ENCODE assay signal across 8 cellular contexts in the genomic region with DNA sequence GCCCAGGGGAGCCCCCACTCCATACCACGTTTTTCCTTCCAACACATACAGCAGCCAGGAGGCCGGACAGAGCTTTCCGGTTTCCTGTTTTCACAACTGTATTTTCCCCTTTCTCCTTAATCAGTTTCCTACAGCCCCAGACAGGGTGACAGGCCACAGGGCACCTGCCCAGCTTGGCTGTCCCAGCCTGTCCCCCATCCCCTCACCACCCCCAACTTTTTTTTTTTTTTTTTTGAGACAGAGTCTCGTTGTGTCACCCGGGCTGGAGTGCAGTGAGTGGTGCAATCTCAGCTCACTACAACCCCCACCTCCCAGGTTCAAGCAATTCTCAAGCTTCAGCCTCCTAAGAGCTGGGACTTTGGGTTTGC. TPM values are rescaled to one million over a fixed set of nuclear protein-coding genes. Genes with fewer than 3 reads are reported as not detected.
DNase-seq lines count a peak whose midpoint lies in the region; ATAC-seq, FAIRE-seq and TF ChIP-seq lines count a peak whose summit lies in the region.

No MANE protein-coding gene starts in this region.

- no peaks in the 10 kb centered on the region for H3K36me3 Mint-ChIP-seq in activated T-helper 17 cell treated with anti-CD3 and anti-CD28 coated beads, Interleukin-2, amount 50 U/mL, for 72 hours (ENCODE audit: low read depth)

- H3K4me3 ChIP-seq in keratinocyte (ENCODE audit: control insufficient read depth in 2 of 3, extremely low read depth in 1 of 3, insufficient read depth in 2 of 3, low read depth in 1 of 3, low read length in 3 of 3) (peak overlapping the region; percentile 12 to 57 (median 53)), transverse colon (peak overlapping the region in 3 of 4 donors; percentile 22 to 40 (median 24))

- peaks cover 44% of the 10 kb centered on the region for H3K4me1 ChIP-seq in keratinocyte (ENCODE audit: control insufficient read depth, extremely low read depth, insufficient read depth, low read length)
- H3K4me1 ChIP-seq in transverse colon, result peaks cover 51 to 61% (median 58%) of the 10 kb centered on the region in 4 donors

- peaks cover 13% of the 10 kb centered on the region for H3K4me1 Mint-ChIP-seq in activated T-helper 17 cell treated with anti-CD3 and anti-CD28 coated beads, Interleukin-2, amount 50 U/mL, for 72 hours

- H3K27ac ChIP-seq in keratinocyte (ENCODE audit: control insufficient read depth, insufficient read depth, low read length) (peak overlapping the region; percentile 96), transverse colon (peak overlapping the region; percentile 90 to 98 (median 92))

- H3K9me3 Mint-ChIP-seq in activated T-helper 17 cell treated with anti-CD3 and anti-CD28 coated beads, Interleukin-2, amount 50 U/mL, for 72 hours, result no peaks in the 10 kb centered on the region

- no peaks in the 10 kb centered on the region for H4K20me1 ChIP-seq in keratinocyte (ENCODE audit: control insufficient read depth, extremely low read depth, insufficient read depth, low read length)

- TF ChIP-seq CTCF in keratinocyte (optimal IDR thresholded peaks at IDR 0.05 in 1 of 3, IDR thresholded peaks at IDR 0.05 in 1 of 3, conservative IDR thresholded peaks at IDR 0.05 in 1 of 3; ENCODE audit: extremely low read depth in 1 of 3, insufficient read depth in 2 of 3, low read length in 3 of 3), result no peak
- no peak for TF ChIP-seq CTCF in transverse colon (IDR thresholded peaks at IDR 0.05)

- peak overlapping the region; percentile 92 for H3K4me2 ChIP-seq in keratinocyte (ENCODE audit: control insufficient read depth, extremely low read depth, insufficient read depth, low read depth, low read length)

- in situ Hi-C loops in transverse colon (cut with MboI; ENCODE audit: low pct_ligation_motif_present in 1 of 4, low pct_unique_long_range_greater_than_20kb in 1 of 4, low sequenced_read_pairs in 3 of 4), result no loop called here

- FAIRE-seq in keratinocyte (lab: Jason Lieb, UNC), result no peak

- H3K9ac ChIP-seq in keratinocyte (ENCODE audit: control insufficient read depth, extremely low read depth, insufficient read depth, low read length), result peak overlapping the region; percentile 86

- no peaks in the 10 kb centered on the region for H3K9me1 ChIP-seq in keratinocyte (ENCODE audit: control insufficient read depth, extremely low read depth, insufficient read depth, low read length)

- peak; percentile 60 for DNase-seq in DMS53 treated with DMSO at 0.1 percent for 48 hours (lab: John Stamatoyannopoulos, UW; ENCODE audit: unreplicated experiment)
- DNase-seq in DMS53 (lab: John Stamatoyannopoulos, UW), result no peak
- no peak for DNase-seq in keratinocyte (ENCODE audit: low read depth, low spot score)
- DNase-seq in transverse colon, result no peak
- DNase-seq in CD1c-positive myeloid dendritic cell (ENCODE audit: extremely low spot score), result no peak
- no peak for DNase-seq in kidney glomerular epithelial cell (lab: John Stamatoyannopoulos, UW)
- no peak for DNase-seq in NK-92 (lab: John Stamatoyannopoulos, UW; ENCODE audit: unreplicated experiment)

- no peaks in the 10 kb centered on the region for H3K79me2 ChIP-seq in keratinocyte (ENCODE audit: control insufficient read depth, insufficient read depth, low read length)

- H3K27me3 Mint-ChIP-seq in activated T-helper 17 cell treated with anti-CD3 and anti-CD28 coated beads, Interleukin-2, amount 50 U/mL, for 72 hours, result peaks cover 4% of the 10 kb centered on the region

- dilution Hi-C loops in keratinocyte (cut with MboI; ENCODE audit: extremely low pct_ligation_motif_present, low sequenced_read_pairs), result no loop called here

- intact Hi-C loops in transverse colon (cut with DNase I; ENCODE audit: low total_unique reads), result no loop called here

- no peak for TF ChIP-seq POLR2A in transverse colon (IDR thresholded peaks at IDR 0.05)

- peak overlapping the region; percentile 73 for H3K4me3 Mint-ChIP-seq in activated T-helper 17 cell treated with anti-CD3 and anti-CD28 coated beads, Interleukin-2, amount 50 U/mL, for 72 hours

- no peaks in the 10 kb centered on the region for H3K9me3 ChIP-seq in keratinocyte (ENCODE audit: control insufficient read depth, low read depth, low read length)
- no peaks in the 10 kb centered on the region for H3K9me3 ChIP-seq in transverse colon

- peak overlapping the region; percentile 75 for H2AFZ ChIP-seq in keratinocyte (ENCODE audit: control insufficient read depth, low read length)

- no peak for TF ChIP-seq EP300 in transverse colon (IDR thresholded peaks at IDR 0.05; ENCODE audit: low read depth)

- WGBS in transverse colon (ENCODE audit: low coverage in 1 of 2), 2 donors, result 4 to 13% methylated on average over 3 to 5 of the region's 5 CpGs

- ATAC-seq in activated T-helper 17 cell treated with anti-CD3 and anti-CD28 coated beads, Interleukin-2, amount 50 U/mL, for 72 hours (replicated peaks), result peak; percentile 13

- H3K27me3 ChIP-seq in keratinocyte (ENCODE audit: control insufficient read depth, extremely low read depth, insufficient read depth, low read length) (no peaks in the 10 kb centered on the region), transverse colon (no peaks in the 10 kb centered on the region)

- peak overlapping the region; percentile 86 for H3K27ac Mint-ChIP-seq in activated T-helper 17 cell treated with anti-CD3 and anti-CD28 coated beads, Interleukin-2, amount 50 U/mL, for 72 hours

- H3K36me3 ChIP-seq in keratinocyte (ENCODE audit: control insufficient read depth in 2 of 2, extremely low read depth in 1 of 2, insufficient read depth in 2 of 2, low read length in 2 of 2), result no peaks in the 10 kb centered on the region
- no peaks in the 10 kb centered on the region for H3K36me3 ChIP-seq in transverse colon

RNA-seq across cellular contexts. Expression of a gene that starts 10.3 kb away (rescaled TPM):
- 10 to 100 TPM; 28.0 to 71.7 TPM for total RNA-seq in activated T-helper 17 cell treated with anti-CD3 and anti-CD28 coated beads, Interleukin-2, amount 50 U/mL, for 72 hours
- 460 to 1,644 TPM (median 478 TPM) in 3 replicates for polyA plus RNA-seq in keratinocyte
- polyA plus RNA-seq in keratinocyte (2011; ENCODE audit: low read depth), result 1,835 TPM
- 1,014 and 2,934 TPM in 2 replicates for polyA plus RNA-seq in keratinocyte (2011; cell fraction: cytosol; rRNA removed)
- 815 and 1,237 TPM in 2 replicates for polyA plus RNA-seq in keratinocyte (2011; cell fraction: nucleus; rRNA removed)
- 1,130 and 7,717 TPM in 2 replicates for polyA plus RNA-seq in keratinocyte (2012; ENCODE audit: low replicate concordance)
- 147 to 577 TPM (median 569 TPM) in 3 replicates for polyA minus RNA-seq in keratinocyte
- polyA minus RNA-seq in keratinocyte (2011; cell fraction: cytosol; rRNA and poly(A)+ RNA removed), result 2,222 TPM
- polyA minus RNA-seq in keratinocyte (2011; cell fraction: nucleus; rRNA and poly(A)+ RNA removed), result 585 and 748 TPM in 2 replicates
- 1,000 to 10,000 TPM in 1 of 4 donors, 100 to 1,000 TPM in 3; 387 to 1,086 (median 519) TPM for total RNA-seq in transverse colon

Comparison
In these comparisons a context has a peak if more than half of its experiments do, and no peak if none do; other contexts are left out.
1. RNA of a gene that starts 10.3 kb away (total RNA-seq): 387 to 1,086 TPM in transverse colon; 28.0 to 71.7 TPM in activated T-helper 17 cell treated with anti-CD3 and anti-CD28 coated beads, Interleukin-2, amount 50 U/mL, for 72 hours; every median in the first group is over 4 times any median in the second.